ENCODE assay signal across 1 cellular context in the genomic region with DNA sequence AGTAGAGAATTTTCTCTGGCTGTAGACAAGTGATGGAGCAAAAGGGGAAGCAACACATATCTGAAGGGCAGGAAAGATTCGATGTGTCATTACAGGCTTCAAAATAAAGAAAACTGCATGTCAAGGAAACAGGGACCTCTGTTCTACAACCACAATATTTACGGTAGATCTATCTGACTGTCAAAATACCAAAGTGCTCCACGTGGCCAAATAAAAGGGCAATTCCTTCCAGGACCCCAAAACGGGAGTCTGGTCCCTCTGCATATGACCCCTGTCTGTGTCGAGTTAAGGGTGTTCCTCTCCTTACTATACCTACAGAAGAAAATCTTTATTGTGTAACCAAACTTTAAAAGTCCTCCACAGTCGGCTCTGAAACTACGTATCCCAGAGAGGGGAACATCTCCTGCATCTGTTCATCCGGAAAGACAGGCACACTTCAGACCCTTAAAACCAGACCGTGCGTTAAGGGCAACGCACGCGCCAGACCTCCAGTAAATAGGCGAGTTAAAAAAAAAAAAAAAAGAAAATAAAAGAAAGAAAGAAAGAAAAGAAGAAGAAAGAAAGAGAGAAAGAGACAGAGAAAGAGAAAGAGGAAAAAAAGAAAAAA.
TF ChIP-seq lines count a peak whose summit lies in the region.

No MANE protein-coding gene starts in this region.

TF ChIP-seq in HepG2, 621 proteins besides CTCF, POLR2A, EP300 and RAD21 (continued from another document):
- TF ChIP-seq, protein P1, sequence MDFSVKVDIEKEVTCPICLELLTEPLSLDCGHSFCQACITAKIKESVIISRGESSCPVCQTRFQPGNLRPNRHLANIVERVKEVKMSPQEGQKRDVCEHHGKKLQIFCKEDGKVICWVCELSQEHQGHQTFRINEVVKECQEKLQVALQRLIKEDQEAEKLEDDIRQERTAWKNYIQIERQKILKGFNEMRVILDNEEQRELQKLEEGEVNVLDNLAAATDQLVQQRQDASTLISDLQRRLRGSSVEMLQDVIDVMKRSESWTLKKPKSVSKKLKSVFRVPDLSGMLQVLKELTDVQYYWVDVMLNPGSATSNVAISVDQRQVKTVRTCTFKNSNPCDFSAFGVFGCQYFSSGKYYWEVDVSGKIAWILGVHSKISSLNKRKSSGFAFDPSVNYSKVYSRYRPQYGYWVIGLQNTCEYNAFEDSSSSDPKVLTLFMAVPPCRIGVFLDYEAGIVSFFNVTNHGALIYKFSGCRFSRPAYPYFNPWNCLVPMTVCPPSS (IDR thresholded peaks at IDR 0.05): no peak
- TF ChIP-seq TAF1 (CRISPR knock-in tag; IDR thresholded peaks at IDR 0.05) (no peak), AKAP8 (CRISPR knock-in tag; IDR thresholded peaks at IDR 0.05) (no peak), KLF9 (CRISPR knock-in tag; IDR thresholded peaks at IDR 0.05; ENCODE audit: low read depth) (no peak), ZNF550 (CRISPR knock-in tag; IDR thresholded peaks at IDR 0.05; ENCODE audit: borderline replicate concordance) (no peak), TOPORS (CRISPR knock-in tag; IDR thresholded peaks at IDR 0.05) (no peak), TBL1XR1 (IDR thresholded peaks at IDR 0.05; ENCODE audit: borderline replicate concordance, low read length, partially characterized antibody) (no peak), AGO2 (optimal IDR thresholded peaks at IDR 0.05; ENCODE audit: low read depth, low read length) (no peak), SOX5 (CRISPR knock-in tag; IDR thresholded peaks at IDR 0.05; ENCODE audit: borderline replicate concordance) (no peak), GZF1 (CRISPR knock-in tag; IDR thresholded peaks at IDR 0.05) (peak; percentile 98), HNRNPH1 (optimal IDR thresholded peaks at IDR 0.05; ENCODE audit: low read depth, low read length) (no peak), NCOR1 (IDR thresholded peaks at IDR 0.05; ENCODE audit: borderline replicate concordance, low read length) (no peak)
- TF ChIP-seq, protein P2, sequence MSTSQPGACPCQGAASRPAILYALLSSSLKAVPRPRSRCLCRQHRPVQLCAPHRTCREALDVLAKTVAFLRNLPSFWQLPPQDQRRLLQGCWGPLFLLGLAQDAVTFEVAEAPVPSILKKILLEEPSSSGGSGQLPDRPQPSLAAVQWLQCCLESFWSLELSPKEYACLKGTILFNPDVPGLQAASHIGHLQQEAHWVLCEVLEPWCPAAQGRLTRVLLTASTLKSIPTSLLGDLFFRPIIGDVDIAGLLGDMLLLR (CRISPR knock-in tag; IDR thresholded peaks at IDR 0.05): no peak
- TF ChIP-seq, protein P3, sequence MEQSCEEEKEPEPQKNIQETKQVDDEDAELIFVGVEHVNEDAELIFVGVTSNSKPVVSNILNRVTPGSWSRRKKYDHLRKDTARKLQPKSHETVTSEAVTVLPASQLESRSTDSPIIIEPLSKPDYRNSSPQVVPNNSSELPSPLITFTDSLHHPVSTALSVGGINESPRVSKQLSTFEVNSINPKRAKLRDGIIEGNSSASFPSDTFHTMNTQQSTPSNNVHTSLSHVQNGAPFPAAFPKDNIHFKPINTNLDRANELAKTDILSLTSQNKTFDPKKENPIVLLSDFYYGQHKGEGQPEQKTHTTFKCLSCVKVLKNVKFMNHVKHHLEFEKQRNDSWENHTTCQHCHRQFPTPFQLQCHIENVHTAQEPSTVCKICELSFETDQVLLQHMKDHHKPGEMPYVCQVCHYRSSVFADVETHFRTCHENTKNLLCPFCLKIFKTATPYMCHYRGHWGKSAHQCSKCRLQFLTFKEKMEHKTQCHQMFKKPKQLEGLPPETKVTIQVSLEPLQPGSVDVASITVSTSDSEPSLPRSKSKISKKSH (CRISPR knock-in tag; IDR thresholded peaks at IDR 0.05; ENCODE audit: borderline replicate concordance): no peak
- TF ChIP-seq, protein P4, sequence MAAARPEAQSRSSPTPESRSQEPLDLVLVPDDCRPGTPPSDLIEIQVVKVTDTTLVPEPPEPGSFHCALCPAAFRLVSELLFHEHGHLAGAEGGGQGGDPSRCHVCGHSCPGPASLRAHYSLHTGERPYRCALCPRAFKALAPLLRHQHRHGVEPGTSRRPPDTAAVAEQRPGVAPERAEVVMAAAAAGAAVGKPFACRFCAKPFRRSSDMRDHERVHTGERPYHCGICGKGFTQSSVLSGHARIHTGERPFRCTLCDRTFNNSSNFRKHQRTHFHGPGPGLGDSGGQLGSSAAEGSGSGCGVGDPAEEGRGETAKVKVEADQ (CRISPR knock-in tag; IDR thresholded peaks at IDR 0.05; ENCODE audit: borderline replicate concordance): no peak
- TF ChIP-seq, protein P5, sequence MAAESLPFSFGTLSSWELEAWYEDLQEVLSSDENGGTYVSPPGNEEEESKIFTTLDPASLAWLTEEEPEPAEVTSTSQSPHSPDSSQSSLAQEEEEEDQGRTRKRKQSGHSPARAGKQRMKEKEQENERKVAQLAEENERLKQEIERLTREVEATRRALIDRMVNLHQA (CRISPR knock-in tag; IDR thresholded peaks at IDR 0.05): no peak
- TF ChIP-seq, protein P6, sequence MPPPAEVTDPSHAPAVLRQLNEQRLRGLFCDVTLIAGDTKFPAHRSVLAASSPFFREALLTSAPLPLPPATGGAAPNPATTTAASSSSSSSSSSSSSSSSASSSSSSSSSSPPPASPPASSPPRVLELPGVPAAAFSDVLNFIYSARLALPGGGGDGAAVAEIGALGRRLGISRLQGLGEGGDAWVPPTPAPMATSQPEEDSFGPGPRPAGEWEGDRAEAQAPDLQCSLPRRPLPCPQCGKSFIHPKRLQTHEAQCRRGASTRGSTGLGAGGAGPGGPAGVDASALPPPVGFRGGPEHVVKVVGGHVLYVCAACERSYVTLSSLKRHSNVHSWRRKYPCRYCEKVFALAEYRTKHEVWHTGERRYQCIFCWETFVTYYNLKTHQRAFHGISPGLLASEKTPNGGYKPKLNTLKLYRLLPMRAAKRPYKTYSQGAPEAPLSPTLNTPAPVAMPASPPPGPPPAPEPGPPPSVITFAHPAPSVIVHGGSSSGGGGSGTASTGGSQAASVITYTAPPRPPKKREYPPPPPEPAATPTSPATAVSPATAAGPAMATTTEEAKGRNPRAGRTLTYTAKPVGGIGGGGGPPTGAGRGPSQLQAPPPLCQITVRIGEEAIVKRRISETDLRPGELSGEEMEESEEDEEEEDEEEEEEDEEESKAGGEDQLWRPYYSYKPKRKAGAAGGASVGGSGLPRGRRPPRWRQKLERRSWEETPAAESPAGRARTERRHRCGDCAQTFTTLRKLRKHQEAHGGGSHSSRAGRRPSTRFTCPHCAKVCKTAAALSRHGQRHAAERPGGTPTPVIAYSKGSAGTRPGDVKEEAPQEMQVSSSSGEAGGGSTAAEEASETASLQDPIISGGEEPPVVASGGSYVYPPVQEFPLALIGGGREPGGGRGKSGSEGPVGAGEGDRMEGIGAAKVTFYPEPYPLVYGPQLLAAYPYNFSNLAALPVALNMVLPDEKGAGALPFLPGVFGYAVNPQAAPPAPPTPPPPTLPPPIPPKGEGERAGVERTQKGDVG (CRISPR knock-in tag; IDR thresholded peaks at IDR 0.05; ENCODE audit: borderline replicate concordance): no peak
- TF ChIP-seq, protein P7, sequence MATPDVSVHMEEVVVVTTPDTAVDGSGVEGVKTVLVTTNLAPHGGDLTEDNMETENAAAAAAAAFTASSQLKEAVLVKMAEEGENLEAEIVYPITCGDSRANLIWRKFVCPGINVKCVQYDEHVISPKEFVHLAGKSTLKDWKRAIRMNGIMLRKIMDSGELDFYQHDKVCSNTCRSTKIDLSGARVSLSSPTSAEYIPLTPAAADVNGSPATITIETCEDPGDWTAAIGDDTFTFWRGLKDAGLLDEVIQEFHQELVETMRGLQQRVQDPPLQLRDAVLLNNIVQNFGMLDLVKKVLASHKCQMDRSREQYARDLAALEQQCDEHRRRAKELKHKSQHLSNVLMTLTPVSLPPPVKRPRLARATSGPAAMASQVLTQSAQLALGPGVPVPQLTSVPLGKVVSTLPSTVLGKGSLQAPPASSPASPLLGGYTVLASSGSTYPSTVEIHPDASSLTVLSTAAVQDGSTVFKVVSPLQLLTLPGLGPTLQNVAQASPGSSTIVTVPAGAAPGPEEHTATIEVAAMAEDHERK (CRISPR knock-in tag; IDR thresholded peaks at IDR 0.05; ENCODE audit: low read depth): no peak
- TF ChIP-seq, protein P8, sequence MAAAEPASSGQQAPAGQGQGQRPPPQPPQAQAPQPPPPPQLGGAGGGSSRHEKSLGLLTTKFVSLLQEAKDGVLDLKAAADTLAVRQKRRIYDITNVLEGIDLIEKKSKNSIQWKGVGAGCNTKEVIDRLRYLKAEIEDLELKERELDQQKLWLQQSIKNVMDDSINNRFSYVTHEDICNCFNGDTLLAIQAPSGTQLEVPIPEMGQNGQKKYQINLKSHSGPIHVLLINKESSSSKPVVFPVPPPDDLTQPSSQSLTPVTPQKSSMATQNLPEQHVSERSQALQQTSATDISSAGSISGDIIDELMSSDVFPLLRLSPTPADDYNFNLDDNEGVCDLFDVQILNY (CRISPR knock-in tag; conservative IDR thresholded peaks at IDR 0.05): no peak
TF ChIP-seq in HepG2: peak in this region for 4.
